In genomic region chr1:12585536-12585935, GRCh38 we compare ENCODE assay signal across 34 cellular contexts. TPM values are rescaled to one million over a fixed set of nuclear protein-coding genes. Genes with fewer than 3 reads are reported as not detected.
"Had no signal": no experiment of that assay in that cellular context is flagged by ENCODE, and none has a peak within 500 bp of the region (broad histone marks: within the 10 kb centered on the region; RNA-seq: fewer than 3 reads in every experiment).

No MANE protein-coding gene starts in this region.

- H3K9me3 Mint-ChIP-seq: activated CD4-positive, alpha-beta T cell treated with anti-CD3 and anti-CD28 coated beads, Interleukin-2, amount 10 ng/mL, durations not matched to agents 7 days and 5 days; activated CD8-positive, alpha-beta T cell treated with anti-CD3 and anti-CD28 coated beads for 36 hours; activated naive CD4-positive, alpha-beta T cell treated with anti-CD3 and anti-CD28 coated beads, Interleukin-2, amount 10 ng/mL, durations not matched to agents 7 days and 5 days; immature natural killer cell; stimulated activated naive CD8-positive, alpha-beta T cell treated with anti-CD3 and anti-CD28 coated beads, Interleukin-15, Interleukin-2, amounts not matched to agents 100 ng/mL and 50 ng/mL, for 24 hours; T-cell; T-helper 2 cell treated with Interferon-gamma antibody and Interleukin-4, amounts not matched to agents 5 μg/mL and 100 μg/mL, for 36 hours had no signal

- H3K27ac ChIP-seq: epithelial cell of prostate, foreskin keratinocyte, left ventricle myocardium inferior, upper lobe of left lung had no signal

- H3K4me1 ChIP-seq: foreskin keratinocyte had no signal

- H3K36me3 ChIP-seq: WERI-Rb-1 had no signal

- DNase-seq: activated CD4-positive, alpha-beta T cell treated with anti-CD3 and anti-CD28 coated beads, Interleukin-2, amount 10 ng/mL, durations not matched to agents 7 days and 5 days; activated CD4-positive, CD25-positive, alpha-beta regulatory T cell treated with anti-CD3 and anti-CD28 coated beads, Interleukin-2, amount 50 U/mL, for 72 hours; activated CD8-positive, alpha-beta memory T cell treated with anti-CD3 and anti-CD28 coated beads, Interleukin-2, amount 10 ng/mL, durations not matched to agents 7 days and 5 days; activated CD8-positive, alpha-beta T cell treated with anti-CD3 and anti-CD28 coated beads for 36 hours; activated effector memory CD4-positive, alpha-beta T cell treated with anti-CD3 and anti-CD28 coated beads, Interleukin-2, amount 50 U/mL, for 16 hours; activated naive CD4-positive, alpha-beta T cell treated with anti-CD3 and anti-CD28 coated beads, Interleukin-2, amount 10 ng/mL, durations not matched to agents 7 days and 5 days; activated T-cell treated with anti-CD3 and anti-CD28 coated beads for 4 hours; amygdala; cerebellar nuclear complex; cortex of kidney; foreskin keratinocyte; glutamatergic neuron; immature natural killer cell; left ventricle myocardium inferior; midbrain; occipital lobe; retina; stimulated activated CD4-positive, alpha-beta T cell treated with anti-CD3 and anti-CD28 coated beads, Interleukin-12 subunit alpha, Interleukin-12 subunit beta, amount 100 ng/mL, for 4 hours; stimulated activated CD4-positive, alpha-beta T cell treated with anti-CD3 and anti-CD28 coated beads, Interleukin-4, amount 100 ng/mL, for 4 hours; T-cell had no signal

- H3K4me2 ChIP-seq: hepatocyte had no signal

- H3K4me3 ChIP-seq: hepatocyte, left ventricle myocardium inferior, upper lobe of left lung had no signal

- H3K4me1 Mint-ChIP-seq: activated CD4-positive, alpha-beta T cell treated with anti-CD3 and anti-CD28 coated beads, Interleukin-2, amount 10 ng/mL, durations not matched to agents 7 days and 5 days; activated CD8-positive, alpha-beta memory T cell treated with anti-CD3 and anti-CD28 coated beads, Interleukin-2, amount 10 ng/mL, durations not matched to agents 7 days and 5 days had no signal

- ATAC-seq: activated CD8-positive, alpha-beta memory T cell treated with anti-CD3 and anti-CD28 coated beads, Interleukin-2, amount 10 ng/mL, durations not matched to agents 7 days and 5 days; activated CD8-positive, alpha-beta T cell treated with anti-CD3 and anti-CD28 coated beads for 36 hours; foreskin keratinocyte; SK-N-SH treated with all-trans-retinoic acid at 6 μM for 48 hours had no signal

- H3K27ac Mint-ChIP-seq: activated CD4-positive, alpha-beta T cell treated with anti-CD3 and anti-CD28 coated beads, Interleukin-2, amount 10 ng/mL, durations not matched to agents 7 days and 5 days; activated CD8-positive, alpha-beta memory T cell treated with anti-CD3 and anti-CD28 coated beads, Interleukin-2, amount 10 ng/mL, durations not matched to agents 7 days and 5 days; activated CD8-positive, alpha-beta T cell treated with anti-CD3 and anti-CD28 coated beads for 36 hours; activated naive CD4-positive, alpha-beta T cell treated with anti-CD3 and anti-CD28 coated beads, Interleukin-2, amount 10 ng/mL, durations not matched to agents 7 days and 5 days; stimulated activated naive CD8-positive, alpha-beta T cell treated with anti-CD3 and anti-CD28 coated beads, Interleukin-15, Interleukin-2, amounts not matched to agents 100 ng/mL and 50 ng/mL, for 24 hours; T-cell; T-helper 2 cell treated with Interferon-gamma antibody and Interleukin-4, amounts not matched to agents 5 μg/mL and 100 μg/mL, for 36 hours had no signal

- H3K9me3 ChIP-seq: left ventricle myocardium inferior, upper lobe of left lung had no signal

- H3K27me3 Mint-ChIP-seq: activated CD4-positive, alpha-beta T cell treated with anti-CD3 and anti-CD28 coated beads, Interleukin-2, amount 10 ng/mL, durations not matched to agents 7 days and 5 days; activated CD8-positive, alpha-beta memory T cell treated with anti-CD3 and anti-CD28 coated beads, Interleukin-2, amount 10 ng/mL, durations not matched to agents 7 days and 5 days; activated CD8-positive, alpha-beta T cell treated with anti-CD3 and anti-CD28 coated beads for 36 hours; activated naive CD4-positive, alpha-beta T cell treated with anti-CD3 and anti-CD28 coated beads, Interleukin-2, amount 10 ng/mL, durations not matched to agents 7 days and 5 days; stimulated activated naive CD8-positive, alpha-beta T cell treated with anti-CD3 and anti-CD28 coated beads, Interleukin-15, Interleukin-2, amounts not matched to agents 100 ng/mL and 50 ng/mL, for 24 hours; T-cell had no signal

- H3K27me3 ChIP-seq: foreskin keratinocyte, hepatocyte, upper lobe of left lung had no signal

- H3K4me3 Mint-ChIP-seq: activated CD4-positive, alpha-beta T cell treated with anti-CD3 and anti-CD28 coated beads, Interleukin-2, amount 10 ng/mL, durations not matched to agents 7 days and 5 days; activated CD8-positive, alpha-beta memory T cell treated with anti-CD3 and anti-CD28 coated beads, Interleukin-2, amount 10 ng/mL, durations not matched to agents 7 days and 5 days; activated CD8-positive, alpha-beta T cell treated with anti-CD3 and anti-CD28 coated beads for 36 hours; activated naive CD4-positive, alpha-beta T cell treated with anti-CD3 and anti-CD28 coated beads, Interleukin-2, amount 10 ng/mL, durations not matched to agents 7 days and 5 days; immature natural killer cell; stimulated activated naive CD8-positive, alpha-beta T cell treated with anti-CD3 and anti-CD28 coated beads, Interleukin-15, Interleukin-2, amounts not matched to agents 100 ng/mL and 50 ng/mL, for 24 hours; T-cell; T-helper 2 cell treated with Interferon-gamma antibody and Interleukin-4, amounts not matched to agents 5 μg/mL and 100 μg/mL, for 36 hours had no signal

RNA-seq across cellular contexts. Expression of gene AADACL4, which starts 58.3 kb away (rescaled TPM):
- total RNA-seq: activated CD4-positive, alpha-beta T cell treated with anti-CD3 and anti-CD28 coated beads, Interleukin-2, amount 10 ng/mL, durations not matched to agents 7 days and 5 days; activated CD8-positive, alpha-beta memory T cell treated with anti-CD3 and anti-CD28 coated beads, Interleukin-2, amount 10 ng/mL, durations not matched to agents 7 days and 5 days; activated CD8-positive, alpha-beta T cell treated with anti-CD3 and anti-CD28 coated beads for 36 hours; fibroblast of lung; foreskin keratinocyte; kidney epithelial cell; left ventricle myocardium inferior; lung microvascular endothelial cell; occipital lobe; posterior vena cava; skeletal muscle tissue; T-cell; temporal lobe; upper lobe of left lung had no signal
- polyA plus RNA-seq: fibroblast of lung, foreskin keratinocyte, hepatocyte, immature natural killer cell, neural cell had no signal
